In genomic region chr6:134851548-134851947, GRCh38 we compare ENCODE assay signal across 17 cellular contexts.
DNase-seq lines count a peak whose midpoint lies in the region; ATAC-seq, FAIRE-seq and TF ChIP-seq lines count a peak whose summit lies in the region.
"Had no signal": no experiment of that assay in that cellular context is flagged by ENCODE, and none has a peak within 500 bp of the region (broad histone marks: within the 10 kb centered on the region; RNA-seq: fewer than 3 reads in every experiment).

No MANE protein-coding gene starts in this region.

- H3K4me3 ChIP-seq in HUES48 (ENCODE audit: low read depth, low read length), result no peak overlapping the region
- no peak overlapping the region for H3K4me3 ChIP-seq in astrocyte (ENCODE audit: insufficient read depth, low read depth, low read length)
- H3K4me3 ChIP-seq in right lobe of liver, result no peak overlapping the region
- no peak overlapping the region for H3K4me3 ChIP-seq in uterus

- TF ChIP-seq CTCF in astrocyte (IDR thresholded peaks at IDR 0.05; ENCODE audit: insufficient read depth, low read depth, low read length) (no peak), right lobe of liver (IDR thresholded peaks at IDR 0.05) (no peak), uterus (IDR thresholded peaks at IDR 0.05) (no peak)

- ATAC-seq in right lobe of liver, result peak in 2 of 4 donors; percentile 8 to 36
- ATAC-seq in HG03520 (IDR thresholded peaks at IDR 0.05; ENCODE audit: unreplicated experiment), result no peak
- no peak for ATAC-seq in HG02852 (IDR thresholded peaks at IDR 0.05; ENCODE audit: unreplicated experiment)

- DNase-seq in astrocyte (ENCODE audit: low read depth) (no peak), right lobe of liver (peak in 1 of 3 donors; percentile 65), uterus (no peak), NCI-H2196 treated with DMSO at 0.1 percent for 48 hours (lab: John Stamatoyannopoulos, UW; ENCODE audit: unreplicated experiment) (no peak)
- DNase-seq: C1 segment of cervical spinal cord; Calu3; CD4-positive, alpha-beta memory T cell; COR-L47; DMS153; DND-41; HCEC 1CT had no signal

- H2AFZ ChIP-seq in astrocyte (ENCODE audit: low read depth, low read length), result no peak overlapping the region

- no peak overlapping the region for H3K9ac ChIP-seq in HUES48 (ENCODE audit: low read depth, low read length)
- no peak overlapping the region for H3K9ac ChIP-seq in astrocyte (ENCODE audit: low read length)

- FAIRE-seq in astrocyte (lab: Jason Lieb, UNC), result no peak
- FAIRE-seq: G401.6, GM12892, H1 had no signal

- H3K27ac ChIP-seq in HUES48 (ENCODE audit: low read depth, low read length) (peak overlapping the region; percentile 66), astrocyte (ENCODE audit: low read depth, low read length) (peak overlapping the region; percentile 46), right lobe of liver (peak overlapping the region in 2 of 3 donors; percentile 85 to 97), uterus (peak overlapping the region; percentile 21 to 49)

- peaks cover 1% of the 10 kb centered on the region for H3K27me3 Mint-ChIP-seq in astrocyte (ENCODE audit: low read depth, unreplicated experiment)

- intact Hi-C loops in right lobe of liver (cut with DNase I), result no loop called here
- intact Hi-C loops in uterus (cut with DNase I; ENCODE audit: low total_unique reads), result no loop called here

- WGBS in right lobe of liver (ENCODE audit: insufficient coverage, low coverage, low lambda C conversion rate, missing lambda C conversion rate), result 56% methylated on average over 6 of the region's 6 CpGs

- no peaks in the 10 kb centered on the region for H4K20me1 ChIP-seq in astrocyte (ENCODE audit: insufficient read depth, low read length)

- H3K36me3 ChIP-seq in HUES48 (ENCODE audit: control insufficient read depth, insufficient read depth, low read length) (no peaks in the 10 kb centered on the region), astrocyte (ENCODE audit: insufficient read depth, low read length) (no peaks in the 10 kb centered on the region), right lobe of liver (no peaks in the 10 kb centered on the region), uterus (no peaks in the 10 kb centered on the region)

- no peaks in the 10 kb centered on the region for H3K4me1 Mint-ChIP-seq in astrocyte (ENCODE audit: low read depth, unreplicated experiment)

- no peaks in the 10 kb centered on the region for H3K36me3 Mint-ChIP-seq in astrocyte (ENCODE audit: low read depth, unreplicated experiment)
- H3K36me3 Mint-ChIP-seq: CD4-positive, alpha-beta memory T cell had no signal

- no peaks in the 10 kb centered on the region for H3K27me3 ChIP-seq in HUES48 (ENCODE audit: control insufficient read depth, insufficient read depth, low read length)
- H3K27me3 ChIP-seq in astrocyte (ENCODE audit: insufficient read depth, low read length), result no peaks in the 10 kb centered on the region
- H3K27me3 ChIP-seq in right lobe of liver, result no peaks in the 10 kb centered on the region
- no peaks in the 10 kb centered on the region for H3K27me3 ChIP-seq in uterus

- no peak for TF ChIP-seq POLR2A in right lobe of liver (IDR thresholded peaks at IDR 0.05)
- TF ChIP-seq POLR2A in uterus (IDR thresholded peaks at IDR 0.05), result no peak

- H3K4me1 ChIP-seq in HUES48 (ENCODE audit: control insufficient read depth, insufficient read depth, low read length), result peaks cover 11% of the 10 kb centered on the region
- H3K4me1 ChIP-seq in astrocyte (ENCODE audit: insufficient read depth, low read length), result peaks cover 13% of the 10 kb centered on the region
- H3K4me1 ChIP-seq in right lobe of liver, result peaks cover 0 to 60% (median 17%) of the 10 kb centered on the region in 4 donors
- H3K4me1 ChIP-seq in uterus, result no peaks in the 10 kb centered on the region

- no peaks in the 10 kb centered on the region for H3K79me2 ChIP-seq in astrocyte (ENCODE audit: insufficient read depth, low read length)

- H3K27ac Mint-ChIP-seq in astrocyte (ENCODE audit: unreplicated experiment), result no peak overlapping the region
- H3K27ac Mint-ChIP-seq: CD4-positive, alpha-beta memory T cell had no signal

- no peak overlapping the region for H3K4me3 Mint-ChIP-seq in astrocyte (ENCODE audit: unreplicated experiment)
- H3K4me3 Mint-ChIP-seq: CD4-positive, alpha-beta memory T cell had no signal

- H3K9me3 ChIP-seq in HUES48 (ENCODE audit: control insufficient read depth, insufficient read depth, low read length), result no peaks in the 10 kb centered on the region
- no peaks in the 10 kb centered on the region for H3K9me3 ChIP-seq in astrocyte (ENCODE audit: insufficient read depth, low read depth, low read length)
- H3K9me3 ChIP-seq in right lobe of liver, result no peaks in the 10 kb centered on the region
- no peaks in the 10 kb centered on the region for H3K9me3 ChIP-seq in uterus

- no peaks in the 10 kb centered on the region for H3K9me3 Mint-ChIP-seq in astrocyte (ENCODE audit: unreplicated experiment)
- H3K9me3 Mint-ChIP-seq: CD4-positive, alpha-beta memory T cell had no signal

- peak overlapping the region; percentile 52 for H3K4me2 ChIP-seq in astrocyte (ENCODE audit: low read length)

Comparison
In these comparisons a context has a peak if more than half of its experiments do, and no peak if none do; other contexts are left out.
1. H3K27ac ChIP-seq: peak in every context shown above with its lines; median percentile 91 in right lobe of liver; 66 in HUES48; 46 in astrocyte; 35 in uterus.